Comparison of ENCODE assay signal across 11 cellular contexts in genomic region chr14:99809864-99810854, GRCh38. TPM values are rescaled to one million over a fixed set of nuclear protein-coding genes. Genes with fewer than 3 reads are reported as not detected.
DNase-seq lines count a peak whose midpoint lies in the region; ATAC-seq and TF ChIP-seq lines count a peak whose summit lies in the region.
"Had no signal": no experiment of that assay in that cellular context is flagged by ENCODE, and none has a peak within 500 bp of the region (broad histone marks: within the 10 kb centered on the region; RNA-seq: fewer than 3 reads in every experiment).

No MANE protein-coding gene starts in this region.

- no peaks in the 10 kb centered on the region for H3K9me3 Mint-ChIP-seq in mesothelial cell of epicardium
- no peaks in the 10 kb centered on the region for H3K9me3 Mint-ChIP-seq in activated naive CD8-positive, alpha-beta T cell treated with anti-CD3 and anti-CD28 coated beads for 36 hours
- H3K9me3 Mint-ChIP-seq: activated naive CD8-positive, alpha-beta T cell treated with anti-CD3 and anti-CD28 coated beads, Interleukin-2, amount 50 U/mL, for 24 hours had no signal

- ATAC-seq in GM21360 (IDR thresholded peaks at IDR 0.05; ENCODE audit: unreplicated experiment), result no peak
- ATAC-seq in HG03460 (IDR thresholded peaks at IDR 0.05; ENCODE audit: unreplicated experiment), result no peak
- ATAC-seq: activated naive CD8-positive, alpha-beta T cell treated with anti-CD3 and anti-CD28 coated beads, Interleukin-2, amount 50 U/mL, for 24 hours had no signal

- peaks cover 20% of the 10 kb centered on the region for H3K4me1 Mint-ChIP-seq in mesothelial cell of epicardium
- no peaks in the 10 kb centered on the region for H3K4me1 Mint-ChIP-seq in activated naive CD8-positive, alpha-beta T cell treated with anti-CD3 and anti-CD28 coated beads for 36 hours
- H3K4me1 Mint-ChIP-seq: activated naive CD8-positive, alpha-beta T cell treated with anti-CD3 and anti-CD28 coated beads, Interleukin-2, amount 50 U/mL, for 24 hours had no signal

- TF ChIP-seq CTCF in NB4 (IDR thresholded peaks at IDR 0.05; ENCODE audit: low read depth, low read length) (no peak), esophagus muscularis mucosa (IDR thresholded peaks at IDR 0.05) (no peak), mesothelial cell of epicardium (IDR thresholded peaks at IDR 0.05; ENCODE audit: unreplicated experiment) (no peak), transverse colon (IDR thresholded peaks at IDR 0.05) (no peak)

- DNase-seq in NB4 (ENCODE audit: low read depth) (peak; percentile 27), esophagus muscularis mucosa (ENCODE audit: extremely low spot score) (no peak), mesothelial cell of epicardium (ENCODE audit: low spot score in 2 of 2, unreplicated experiment in 2 of 2) (no peak), transverse colon (no peak)
- DNase-seq in activated naive CD8-positive, alpha-beta T cell treated with anti-CD3 and anti-CD28 coated beads for 36 hours, result no peak
- DNase-seq: activated naive CD8-positive, alpha-beta T cell treated with anti-CD3 and anti-CD28 coated beads, Interleukin-2, amount 50 U/mL, for 24 hours; Caco-2 had no signal

- H3K27me3 ChIP-seq in esophagus muscularis mucosa, result no peaks in the 10 kb centered on the region
- H3K27me3 ChIP-seq in transverse colon, result no peaks in the 10 kb centered on the region

- in situ Hi-C loops in transverse colon (cut with MboI; ENCODE audit: low pct_ligation_motif_present in 1 of 4, low pct_unique_long_range_greater_than_20kb in 1 of 4, low sequenced_read_pairs in 3 of 4), result no loop called here

- no peak for TF ChIP-seq EP300 in esophagus muscularis mucosa (IDR thresholded peaks at IDR 0.05)
- no peak for TF ChIP-seq EP300 in transverse colon (IDR thresholded peaks at IDR 0.05; ENCODE audit: low read depth)

- no peak overlapping the region for H3K4me3 ChIP-seq in NB4 (ENCODE audit: low read depth, low read length)
- H3K4me3 ChIP-seq in esophagus muscularis mucosa, result no peak overlapping the region
- H3K4me3 ChIP-seq in transverse colon, result no peak overlapping the region

- H3K36me3 Mint-ChIP-seq in mesothelial cell of epicardium, result no peaks in the 10 kb centered on the region
- no peaks in the 10 kb centered on the region for H3K36me3 Mint-ChIP-seq in activated naive CD8-positive, alpha-beta T cell treated with anti-CD3 and anti-CD28 coated beads for 36 hours

- peak overlapping the region; percentile 54 to 73 (median 69) for H3K27ac ChIP-seq in esophagus muscularis mucosa (replicated peaks in 1 of 4)
- peak overlapping the region; percentile 55 to 83 (median 64) for H3K27ac ChIP-seq in transverse colon
- H3K27ac ChIP-seq: HL-60 had no signal

- peaks cover 45% of the 10 kb centered on the region for H3K27me3 Mint-ChIP-seq in mesothelial cell of epicardium (ENCODE audit: low read depth)
- peaks cover 14% of the 10 kb centered on the region for H3K27me3 Mint-ChIP-seq in activated naive CD8-positive, alpha-beta T cell treated with anti-CD3 and anti-CD28 coated beads for 36 hours
- H3K27me3 Mint-ChIP-seq: progenitor cell of endocrine pancreas had no signal

- no peak for TF ChIP-seq POLR2A in NB4 (IDR thresholded peaks at IDR 0.05; ENCODE audit: extremely low read depth, insufficient read length)
- no peak for TF ChIP-seq POLR2A in esophagus muscularis mucosa (IDR thresholded peaks at IDR 0.05; ENCODE audit: low read depth)
- TF ChIP-seq POLR2A in transverse colon (IDR thresholded peaks at IDR 0.05), result no peak

- H3K4me1 ChIP-seq in esophagus muscularis mucosa (peaks cover 20 to 82% (median 54%) of the 10 kb centered on the region in 4 donors), transverse colon (peaks cover 0 to 28% (median 7%) of the 10 kb centered on the region in 4 donors)
- H3K4me1 ChIP-seq: Caco-2 had no signal

- H3K9me3 ChIP-seq in esophagus muscularis mucosa, result no peaks in the 10 kb centered on the region
- no peaks in the 10 kb centered on the region for H3K9me3 ChIP-seq in transverse colon
- H3K9me3 ChIP-seq: Caco-2 had no signal

- peak overlapping the region; percentile 6 for H3K27ac Mint-ChIP-seq in mesothelial cell of epicardium
- H3K27ac Mint-ChIP-seq in activated naive CD8-positive, alpha-beta T cell treated with anti-CD3 and anti-CD28 coated beads for 36 hours, result no peak overlapping the region
- H3K27ac Mint-ChIP-seq: activated naive CD8-positive, alpha-beta T cell treated with anti-CD3 and anti-CD28 coated beads, Interleukin-2, amount 50 U/mL, for 24 hours had no signal

- intact Hi-C loops in esophagus muscularis mucosa (cut with DNase I), result no loop called here
- intact Hi-C loops in transverse colon (cut with DNase I; ENCODE audit: low total_unique reads), result loop anchor here (10.0 kb wide), 1 partner anchor 65 kb away; no protein-coding TSS in a partner anchor

- H3K36me3 ChIP-seq in esophagus muscularis mucosa (no peaks in the 10 kb centered on the region), transverse colon (no peaks in the 10 kb centered on the region)

- no peak overlapping the region for H3K4me3 Mint-ChIP-seq in mesothelial cell of epicardium
- H3K4me3 Mint-ChIP-seq in activated naive CD8-positive, alpha-beta T cell treated with anti-CD3 and anti-CD28 coated beads for 36 hours, result no peak overlapping the region
- H3K4me3 Mint-ChIP-seq: activated naive CD8-positive, alpha-beta T cell treated with anti-CD3 and anti-CD28 coated beads, Interleukin-2, amount 50 U/mL, for 24 hours had no signal

- WGBS in esophagus muscularis mucosa, result 91% methylated on average over 18 of the region's 18 CpGs
- WGBS in transverse colon (ENCODE audit: low coverage in 1 of 2), 2 donors, result 77 to 93% methylated on average over 5 to 18 of the region's 18 CpGs

RNA-seq across cellular contexts. Expression of gene EML1, which starts 16.9 kb away (rescaled TPM):
- total RNA-seq in esophagus muscularis mucosa (100 to 1,000 TPM in 3 of 4 donors, 10 to 100 TPM in 1; 92.3 to 131 (median 119) TPM), mesothelial cell of epicardium (17.6 to 19.3 TPM (median 18.9 TPM) in 3 replicates), transverse colon (10 to 100 TPM; 16.8 to 59.5 (median 21.9) TPM)
- 1 to 10 TPM in 1 of 2 experiments, under 1 TPM in 1; 0.36 to 1.0 TPM for total RNA-seq in activated naive CD8-positive, alpha-beta T cell treated with anti-CD3 and anti-CD28 coated beads for 36 hours
